In genomic region chr12:64611430-64612286, GRCh38 we compare ENCODE assay signal across 8 cellular contexts. TPM values are rescaled to one million over a fixed set of nuclear protein-coding genes. Genes with fewer than 3 reads are reported as not detected.
A peak's percentile ranks its signal among the peaks of the same experiment; 100 is the strongest.
DNase-seq lines count a peak whose midpoint lies in the region; ATAC-seq and TF ChIP-seq lines count a peak whose summit lies in the region.

No MANE protein-coding gene starts in this region.

- H4K20me1 ChIP-seq in OCI-LY1 (ENCODE audit: insufficient read depth, low read length): no peaks in the 10 kb centered on the region
- H4K20me1 ChIP-seq in hepatocyte (ENCODE audit: insufficient read depth, poor library complexity, severe bottlenecking): no peaks in the 10 kb centered on the region

- H3K4me2 ChIP-seq in OCI-LY1 (ENCODE audit: low read length) (peak overlapping the region; percentile 75), hepatocyte (peak overlapping the region; percentile 94), skeletal muscle satellite cell (ENCODE audit: low read length) (peak overlapping the region; percentile 83)

- peaks cover 64% of the 10 kb centered on the region for H3K4me1 ChIP-seq in OCI-LY1 (ENCODE audit: insufficient read depth, low read length, severe bottlenecking)
- peaks cover 28 to 37% of the 10 kb centered on the region in 2 donors for H3K4me1 ChIP-seq in adrenal gland (replicated peaks in 1 of 2)
- H3K4me1 ChIP-seq in hepatocyte (ENCODE audit: insufficient read depth): peaks cover 7% of the 10 kb centered on the region
- H3K4me1 ChIP-seq in skeletal muscle satellite cell (ENCODE audit: control insufficient read depth, insufficient read depth, low read length): peaks cover 15% of the 10 kb centered on the region

- TF ChIP-seq POLR2A in GM18505 (IDR thresholded peaks at IDR 0.05; ENCODE audit: borderline replicate concordance, extremely low read depth, insufficient read depth, insufficient read length) (peak; percentile 52), adrenal gland (IDR thresholded peaks at IDR 0.05) (no peak)

- intact Hi-C loops in adrenal gland (cut with DNase I): loop anchor here (5.0 to 10.0 kb wide), 2 partner anchors 59 to 63 kb away; no protein-coding TSS in a partner anchor

- H3K79me2 ChIP-seq in OCI-LY1 (ENCODE audit: insufficient read depth, low read length): peaks cover 9% of the 10 kb centered on the region; the same call in 1 of the 2 replicates
- peaks cover 54% of the 10 kb centered on the region for H3K79me2 ChIP-seq in hepatocyte

- WGBS in adrenal gland, 4 donors: 0 to 4% (median 3%) methylated on average over 19 to 28 of the region's 28 CpGs
- 11% methylated on average over 28 of the region's 28 CpGs for WGBS in hepatocyte (ENCODE audit: low lambda C conversion rate, missing lambda C conversion rate)

- H3K27me3 ChIP-seq in OCI-LY1 (ENCODE audit: insufficient read depth, low read length) (no peaks in the 10 kb centered on the region), adrenal gland (no peaks in the 10 kb centered on the region), hepatocyte (no peaks in the 10 kb centered on the region), skeletal muscle satellite cell (ENCODE audit: control insufficient read depth, insufficient read depth, low read length) (no peaks in the 10 kb centered on the region)

- H3K36me3 ChIP-seq in OCI-LY1 (ENCODE audit: insufficient read depth, low read length): 0 out of 2 replicates have a peak, but pooled peaks cover 5% of the 10 kb centered on the region
- no peaks in the 10 kb centered on the region for H3K36me3 ChIP-seq in adrenal gland (replicated peaks in 1 of 2)
- H3K36me3 ChIP-seq in hepatocyte (replicated peaks; ENCODE audit: insufficient read depth, low read depth): no peaks in the 10 kb centered on the region
- no peaks in the 10 kb centered on the region for H3K36me3 ChIP-seq in skeletal muscle satellite cell (ENCODE audit: insufficient read depth, low read length)

- H3K4me3 ChIP-seq in OCI-LY1 (ENCODE audit: low read depth, low read length, poor library complexity, severe bottlenecking) (peak overlapping the region; percentile 72), adrenal gland (peak overlapping the region; percentile 66 to 97 (median 94)), hepatocyte (peak overlapping the region; percentile 95), skeletal muscle satellite cell (ENCODE audit: low read length) (peak overlapping the region; percentile 82)

- H3K9me3 ChIP-seq in OCI-LY1 (ENCODE audit: low read length) (no peaks in the 10 kb centered on the region), adrenal gland (replicated peaks in 1 of 3) (no peaks in the 10 kb centered on the region), hepatocyte (ENCODE audit: low read depth) (no peaks in the 10 kb centered on the region), skeletal muscle satellite cell (replicated peaks; ENCODE audit: low read length) (no peaks in the 10 kb centered on the region)

- DNase-seq in adrenal gland: peak; percentile 43 to 67 (median 55)
- DNase-seq in hepatocyte (ENCODE audit: low spot score): peak; percentile 50
- DNase-seq in middle frontal gyrus (ENCODE audit: extremely low spot score, low spot score): no peak
- no peak for DNase-seq in NCI-H2171 (lab: John Stamatoyannopoulos, UW)

- H3K9me2 ChIP-seq in OCI-LY1 (ENCODE audit: low read depth, low read length): no peaks in the 10 kb centered on the region
- no peaks in the 10 kb centered on the region for H3K9me2 ChIP-seq in hepatocyte (replicated peaks; ENCODE audit: insufficient read depth)

- TF ChIP-seq CTCF in OCI-LY1 (IDR thresholded peaks at IDR 0.05; ENCODE audit: low read length) (no peak), adrenal gland (IDR thresholded peaks at IDR 0.05) (no peak), hepatocyte (IDR thresholded peaks at IDR 0.05; ENCODE audit: poor library complexity) (no peak)

- H3K27ac ChIP-seq in OCI-LY1 (ENCODE audit: low read depth, low read length, poor library complexity, severe bottlenecking) (peak overlapping the region; percentile 72), adrenal gland (peak overlapping the region; percentile 52 to 93 (median 86)), hepatocyte (peak overlapping the region; percentile 86)

- no peak for ATAC-seq in GM18505 (IDR thresholded peaks at IDR 0.05; ENCODE audit: unreplicated experiment)
- ATAC-seq in GM21619 (IDR thresholded peaks at IDR 0.05; ENCODE audit: unreplicated experiment): no peak

- H3K9ac ChIP-seq in OCI-LY1 (ENCODE audit: low read length) (peak overlapping the region; percentile 77), skeletal muscle satellite cell (ENCODE audit: low read depth, low read length) (peak overlapping the region; percentile 88)

- H2AFZ ChIP-seq in OCI-LY1 (ENCODE audit: low read length) (no peak overlapping the region), hepatocyte (peak overlapping the region; percentile 96)

- H3F3A ChIP-seq in OCI-LY1 (ENCODE audit: insufficient read depth, low read length): peaks cover 10% of the 10 kb centered on the region

RNA-seq across cellular contexts. Expression of gene RASSF3, which starts 1.4 kb away (rescaled TPM):
- 10 to 100 TPM; 34.9 to 75.8 (median 52.0) TPM for total RNA-seq in adrenal gland
- polyA plus RNA-seq in adrenal gland: 10 to 100 TPM; 21.7 to 40.1 (median 23.7) TPM
- 20.0 and 22.3 TPM in 2 replicates for total RNA-seq in hepatocyte
- polyA plus RNA-seq in hepatocyte: 5.1 and 7.8 TPM in 2 replicates
- 6.8 and 9.4 TPM in 2 replicates for total RNA-seq in skeletal muscle satellite cell (2012; rRNA removed)

Comparison
In these comparisons a context has a peak if more than half of its experiments do, and no peak if none do; other contexts are left out.
1. DNase-seq: peak in adrenal gland (7 of 7) and hepatocyte (single experiment); none in middle frontal gyrus (single experiment) and NCI-H2171 (single experiment).
2. Peak in every context shown above with its lines, with median percentiles within 50 percentile points of each other: H3K27ac ChIP-seq, H3K4me2 ChIP-seq and H3K4me3 ChIP-seq.